ENCODE assay signal across 8 cellular contexts in genomic region chr20:25623736-25624499, GRCh38. TPM values are rescaled to one million over a fixed set of nuclear protein-coding genes. Genes with fewer than 3 reads are reported as not detected.
DNase-seq lines count a peak whose midpoint lies in the region; ATAC-seq and TF ChIP-seq lines count a peak whose summit lies in the region.

Gene NANP, minus strand, starts transcription at chr20:25624014. Its CDS starts 66 bp downstream, at chr20:25623948.

- H3K27ac Mint-ChIP-seq in activated CD4-positive, alpha-beta T cell treated with anti-CD3 and anti-CD28 coated beads, Interleukin-2, amount 10 ng/mL, durations not matched to agents 24 days and 14 days = peak within 1 kb of the TSS; percentile 98

- peak within 1 kb of the TSS; percentile 100 for H3K27ac ChIP-seq in C4-2B

- peaks cover 30% of the 10 kb centered on the region for H3K4me1 Mint-ChIP-seq in activated CD4-positive, alpha-beta T cell treated with anti-CD3 and anti-CD28 coated beads, Interleukin-2, amount 10 ng/mL, durations not matched to agents 24 days and 14 days

- H3K4me3 Mint-ChIP-seq in activated CD4-positive, alpha-beta T cell treated with anti-CD3 and anti-CD28 coated beads, Interleukin-2, amount 10 ng/mL, durations not matched to agents 24 days and 14 days = peak within 1 kb of the TSS; percentile 85

- no peak; the same call in 1 of the 2 replicates for TF ChIP-seq CTCF in C4-2B (conservative IDR thresholded peaks at IDR 0.05)

- H3K27me3 Mint-ChIP-seq in activated CD4-positive, alpha-beta T cell treated with anti-CD3 and anti-CD28 coated beads, Interleukin-2, amount 10 ng/mL, durations not matched to agents 24 days and 14 days = no peaks in the 10 kb centered on the region

- intact Hi-C loops in activated CD4-positive, alpha-beta T cell treated with anti-CD3 and anti-CD28 coated beads, Interleukin-2, amount 10 ng/mL, durations not matched to agents 24 days and 14 days (cut with micrococcal nuclease) = loop anchor here (1.0 to 5.0 kb wide), 6 partner anchors 21 to 377 kb away; partner anchors contain the start of genes ABHD12, GINS1, NINL and PYGB

- DNase-seq in NCI-H526 (lab: John Stamatoyannopoulos, UW) (peak; percentile 97 to 99), cortex of kidney (lab: John Stamatoyannopoulos, UW) (peak; percentile 76), left lobe of liver (ENCODE audit: low spot score) (peak; percentile 97)
- peak; percentile 96 for DNase-seq in activated CD4-positive, alpha-beta T cell treated with anti-CD3 and anti-CD28 coated beads, Interleukin-2, amount 10 ng/mL, durations not matched to agents 24 days and 14 days
- DNase-seq in stimulated activated CD4-positive, alpha-beta T cell treated with anti-CD3 and anti-CD28 coated beads, Interleukin-2, amount 100 ng/mL, for 24 hours = peak; percentile 86 to 92

- ATAC-seq in GM19328 (IDR thresholded peaks at IDR 0.05; ENCODE audit: unreplicated experiment) (peak; percentile 84), HG03469 (IDR thresholded peaks at IDR 0.05; ENCODE audit: unreplicated experiment) (peak; percentile 60), left lobe of liver (peak; percentile 92)

- peaks cover 18% of the 10 kb centered on the region for H3K36me3 Mint-ChIP-seq in activated CD4-positive, alpha-beta T cell treated with anti-CD3 and anti-CD28 coated beads, Interleukin-2, amount 10 ng/mL, durations not matched to agents 24 days and 14 days (ENCODE audit: low read depth)

- H3K9me3 Mint-ChIP-seq in activated CD4-positive, alpha-beta T cell treated with anti-CD3 and anti-CD28 coated beads, Interleukin-2, amount 10 ng/mL, durations not matched to agents 24 days and 14 days = peaks cover 10% of the 10 kb centered on the region

RNA-seq across cellular contexts. Expression of gene NANP, which starts in this region (rescaled TPM):
- total RNA-seq in activated CD4-positive, alpha-beta T cell treated with anti-CD3 and anti-CD28 coated beads, Interleukin-2, amount 10 ng/mL, durations not matched to agents 24 days and 14 days = 10.0 TPM in 2 replicates
- total RNA-seq in left lobe of liver = 1.4 TPM

Comparison
In these comparisons a context has a peak if more than half of its experiments do, and no peak if none do; other contexts are left out.
1. Peak in every context shown above with its lines: DNase-seq, ATAC-seq and H3K27ac ChIP-seq.